In genomic region chr11:110069158-110069737, GRCh38 we compare ENCODE assay signal across 8 cellular contexts. TPM values are rescaled to one million over a fixed set of nuclear protein-coding genes. Genes with fewer than 3 reads are reported as not detected.
DNase-seq lines count a peak whose midpoint lies in the region; ATAC-seq and TF ChIP-seq lines count a peak whose summit lies in the region.

No MANE protein-coding gene starts in this region.

- H3K4me3 ChIP-seq in AG10803 (ENCODE audit: low read length) (no peak overlapping the region), HFF-Myc (replicated peaks; ENCODE audit: low read depth, low read length) (no peak overlapping the region), gastroesophageal sphincter (no peak overlapping the region), transverse colon (no peak overlapping the region)

- intact Hi-C loops in transverse colon (cut with DNase I; ENCODE audit: low total_unique reads): no loop called here

- peaks cover 0 to 6% (median 0%) of the 10 kb centered on the region in 3 donors for H3K4me1 ChIP-seq in gastroesophageal sphincter
- H3K4me1 ChIP-seq in transverse colon: peaks cover 0 to 12% (median 2%) of the 10 kb centered on the region in 4 donors

- ATAC-seq in gastroesophageal sphincter (peak; percentile 77), HG02938 (IDR thresholded peaks at IDR 0.05; ENCODE audit: unreplicated experiment) (no peak)

- H3K36me3 Mint-ChIP-seq in nephron progenitor cell (ENCODE audit: low read depth): no peaks in the 10 kb centered on the region

- H3K27me3 ChIP-seq in gastroesophageal sphincter (no peaks in the 10 kb centered on the region), transverse colon (no peaks in the 10 kb centered on the region)

- no peak for TF ChIP-seq EP300 in gastroesophageal sphincter (IDR thresholded peaks at IDR 0.05)
- TF ChIP-seq EP300 in transverse colon (IDR thresholded peaks at IDR 0.05; ENCODE audit: low read depth): no peak

- in situ Hi-C loops in transverse colon (cut with MboI; ENCODE audit: low pct_ligation_motif_present in 1 of 4, low pct_unique_long_range_greater_than_20kb in 1 of 4, low sequenced_read_pairs in 3 of 4): no loop called here

- WGBS in gastroesophageal sphincter (ENCODE audit: low coverage in 1 of 2), 2 donors: 32 to 43% methylated on average over 6 of the region's 7 CpGs
- 0 to 29% methylated on average over 1 to 7 of the region's 7 CpGs for WGBS in transverse colon (ENCODE audit: low coverage in 1 of 2), 2 donors

- DNase-seq in AG10803 (ENCODE audit: low read depth) (peak; percentile 66), HFF-Myc (ENCODE audit: extremely low read depth, low read depth) (peak; percentile 84), SIG-M5 treated with dmso at 0.1 percent for 504 hours (lab: John Stamatoyannopoulos, UW; ENCODE audit: unreplicated experiment) (peak; percentile 42), transverse colon (peak; percentile 57), nephron progenitor cell (no peak), cerebellar cortex (ENCODE audit: low spot score) (no peak)

- no peak overlapping the region for H3K27ac Mint-ChIP-seq in nephron progenitor cell

- H3K4me3 Mint-ChIP-seq in nephron progenitor cell: no peak overlapping the region

- H3K27ac ChIP-seq in gastroesophageal sphincter (peak overlapping the region in 3 of 4 donors; percentile 50 to 56 (median 52)), transverse colon (peak overlapping the region in 3 of 4 donors; percentile 11 to 41 (median 28))

- no peak for TF ChIP-seq POLR2A in gastroesophageal sphincter (IDR thresholded peaks at IDR 0.05)
- no peak for TF ChIP-seq POLR2A in transverse colon (IDR thresholded peaks at IDR 0.05)

- H3K9me3 ChIP-seq in gastroesophageal sphincter (no peaks in the 10 kb centered on the region), transverse colon (no peaks in the 10 kb centered on the region)

- no peak for TF ChIP-seq CTCF in AG10803 (conservative IDR thresholded peaks at IDR 0.05; ENCODE audit: low read length)
- TF ChIP-seq CTCF in HFF-Myc (IDR thresholded peaks at IDR 0.05; ENCODE audit: low read depth, low read length, missing control alignments): no peak
- TF ChIP-seq CTCF in gastroesophageal sphincter (IDR thresholded peaks at IDR 0.05): no peak
- TF ChIP-seq CTCF in transverse colon (IDR thresholded peaks at IDR 0.05): no peak
- no peak for TF ChIP-seq CTCF in nephron progenitor cell (IDR thresholded peaks at IDR 0.05)

- no peaks in the 10 kb centered on the region for H3K9me3 Mint-ChIP-seq in nephron progenitor cell

- peaks cover 16% of the 10 kb centered on the region for H3K4me1 Mint-ChIP-seq in nephron progenitor cell

- H3K27me3 Mint-ChIP-seq in nephron progenitor cell (ENCODE audit: low read depth, poor library complexity): peaks cover 3% of the 10 kb centered on the region

- H3K36me3 ChIP-seq in gastroesophageal sphincter: no peaks in the 10 kb centered on the region
- H3K36me3 ChIP-seq in transverse colon: no peaks in the 10 kb centered on the region

RNA-seq across cellular contexts. Expression of gene ZC3H12C, which starts 23.9 kb away (rescaled TPM):
- total RNA-seq in gastroesophageal sphincter (10 to 100 TPM; 22.1 to 30.9 (median 26.3) TPM), transverse colon (10 to 100 TPM in 2 of 4 donors, 1 to 10 TPM in 2; 6.4 to 21.2 (median 14.4) TPM)

Comparison
In these comparisons a context has a peak if more than half of its experiments do, and no peak if none do; other contexts are left out.
1. DNase-seq: peak in AG10803 (single experiment), HFF-Myc (single experiment), SIG-M5 treated with dmso at 0.1 percent for 504 hours (single experiment) and transverse colon (single experiment); none in nephron progenitor cell (single experiment) and cerebellar cortex (single experiment).